Comparison of ENCODE assay signal across 27 cellular contexts in genomic region chr3:75048650-75049049, GRCh38.
A peak's percentile ranks its signal among the peaks of the same experiment; 100 is the strongest.
DNase-seq lines count a peak whose midpoint lies in the region; ATAC-seq, FAIRE-seq and TF ChIP-seq lines count a peak whose summit lies in the region.
"Had no signal": no experiment of that assay in that cellular context is flagged by ENCODE, and none has a peak within 500 bp of the region (broad histone marks: within the 10 kb centered on the region; RNA-seq: fewer than 3 reads in every experiment).

No MANE protein-coding gene starts in this region.

- TF ChIP-seq POLR2A in H1 (IDR thresholded peaks at IDR 0.05; ENCODE audit: control extremely low read depth in 1 of 2, low read depth in 2 of 2, low read length in 2 of 2) = no peak
- TF ChIP-seq POLR2A in upper lobe of left lung (IDR thresholded peaks at IDR 0.05) = no peak

- no peak overlapping the region for H3K4me2 ChIP-seq in H1 (ENCODE audit: insufficient read depth in 1 of 2, low read depth in 2 of 2, low read length in 2 of 2)

- H3K4me1 ChIP-seq in H1 (replicated peaks in 1 of 4; ENCODE audit: control insufficient read depth in 3 of 4, insufficient read depth in 4 of 4, low read length in 3 of 4) = peaks cover 0 to 8% (median 0%) of the 10 kb centered on the region in 4 experiments; a peak in 1 of 7 replicates
- no peaks in the 10 kb centered on the region for H3K4me1 ChIP-seq in mesodermal cell (ENCODE audit: control insufficient read depth, insufficient read depth, low read length, poor library complexity, severe bottlenecking)
- no peaks in the 10 kb centered on the region for H3K4me1 ChIP-seq in upper lobe of left lung
- H3K4me1 ChIP-seq: Peyer's patch, SJSA1, suprapubic skin had no signal

- peaks cover 0 to 1% (median 0%) of the 10 kb centered on the region in 4 experiments; a peak in 1 of 7 replicates for H3K27me3 ChIP-seq in H1 (replicated peaks in 1 of 4; ENCODE audit: control insufficient read depth in 3 of 4, extremely low read depth in 1 of 4, insufficient read depth in 3 of 4, low read length in 3 of 4)
- no peaks in the 10 kb centered on the region for H3K27me3 ChIP-seq in upper lobe of left lung
- H3K27me3 ChIP-seq: Peyer's patch, SJSA1, suprapubic skin had no signal

- ATAC-seq in upper lobe of left lung (ENCODE audit: low FRiP score in 2 of 2) (no peak), GM19324 (IDR thresholded peaks at IDR 0.05; ENCODE audit: low FRiP score, unreplicated experiment) (no peak)
- ATAC-seq: HCT116; left lobe of liver; naive thymus-derived CD4-positive, alpha-beta T cell; stimulated activated memory B cell treated with anti-CD40 and anti-IgM and Interleukin-4, amounts not matched to agents 10 μg/mL and 1 μg/mL and 100 μg/mL, for 72 hours had no signal

- 75% methylated on average over 3 of the region's 3 CpGs; no CpG with 5 or more reads in 1 of the 2 experiments for WGBS in H1 (ENCODE audit: extremely low coverage in 1 of 2, insufficient coverage in 1 of 2, insufficient read length in 1 of 2, insufficient replicate concordance in 2 of 2, low coverage in 1 of 2, low lambda C conversion rate in 2 of 2, missing lambda C conversion rate in 1 of 2), 2 experiments
- 87 to 93% methylated on average over 3 of the region's 3 CpGs for WGBS in mesodermal cell (ENCODE audit: insufficient coverage in 2 of 2), 2 experiments
- WGBS in upper lobe of left lung, 2 donors = 60 to 86% methylated on average over 3 of the region's 3 CpGs

- no peak overlapping the region for H3K23ac ChIP-seq in H1 (ENCODE audit: insufficient read length)

- H3K27ac ChIP-seq in H1 (ENCODE audit: low read depth, low read length) (no peak overlapping the region), mesodermal cell (ENCODE audit: low read depth, low read length, severe bottlenecking) (peak overlapping the region; percentile 65), upper lobe of left lung (no peak overlapping the region)
- H3K27ac ChIP-seq: Peyer's patch, SJSA1, suprapubic skin had no signal

- H2BK120ac ChIP-seq in H1 (replicated peaks; ENCODE audit: low read depth, low read length) = no peak overlapping the region

- H4K20me1 ChIP-seq in H1 (replicated peaks in 1 of 2; ENCODE audit: control insufficient read depth in 1 of 2, insufficient read depth in 2 of 2, low read length in 2 of 2) = no peaks in the 10 kb centered on the region

- no peak overlapping the region for H3K4ac ChIP-seq in H1 (replicated peaks; ENCODE audit: insufficient read length, low read depth, low read length)

- no peak overlapping the region for H3K14ac ChIP-seq in H1 (ENCODE audit: insufficient read length)

- DNase-seq in GDM1 (lab: John Stamatoyannopoulos, UW) (peak; percentile 21), NCI-H69 (lab: John Stamatoyannopoulos, UW) (peak; percentile 11), H1 (ENCODE audit: low read depth in 1 of 2, low spot score in 2 of 2) (no peak), upper lobe of left lung (no peak), NCI-H1694 (lab: John Stamatoyannopoulos, UW) (no peak), RKO (ENCODE audit: low spot score) (no peak)
- DNase-seq: ACHN; activated CD4-positive, alpha-beta T cell treated with anti-CD3 and anti-CD28 coated beads for 1 hour; activated gamma-delta T cell treated with Interleukin-2 at 50 U/mL for 16 hours; activated T-cell treated with anti-CD3 and anti-CD28 coated beads, Interleukin-2, amount 50 U/mL, for 1 hour; cortex of kidney; endodermal cell; naive thymus-derived CD4-positive, alpha-beta T cell; NCI-H1436 treated with DMSO at 0.1 percent for 48 hours; NCI-H2171 treated with DMSO at 0.1 percent for 48 hours; NCI-H524; Peyer's patch; stimulated activated CD4-positive, alpha-beta T cell treated with anti-CD3 and anti-CD28 coated beads, Interleukin-2, amount 100 ng/mL, for 48 hours; T-helper 1 cell had no signal

- no peak overlapping the region for H3K9ac ChIP-seq in H1 (replicated peaks in 1 of 4; ENCODE audit: extremely low read depth in 1 of 4, low read depth in 3 of 4, low read length in 3 of 4)

- no peak overlapping the region for H2BK15ac ChIP-seq in H1 (ENCODE audit: low read length)

- no peak overlapping the region for H4K91ac ChIP-seq in H1 (replicated peaks; ENCODE audit: insufficient read length, low read length)

- TF ChIP-seq EP300 in H1 (IDR thresholded peaks at IDR 0.05; ENCODE audit: borderline replicate concordance in 1 of 2, low read depth in 2 of 2, low read length in 2 of 2) (no peak), upper lobe of left lung (IDR thresholded peaks at IDR 0.05) (no peak)

- TF ChIP-seq CTCF in H1 (IDR thresholded peaks at IDR 0.05; ENCODE audit: control extremely low read depth in 1 of 3, insufficient read depth in 1 of 3, low read depth in 1 of 3, low read length in 3 of 3) (no peak), upper lobe of left lung (IDR thresholded peaks at IDR 0.05) (no peak)

- 0 out of 2 replicates have a peak overlapping the region, but pooled peaks have one; percentile 16 for H2AFZ ChIP-seq in H1 (ENCODE audit: low read length)

- H4K8ac ChIP-seq in H1 (ENCODE audit: extremely low read depth, insufficient read depth, low read length) = no peak overlapping the region

- H3K18ac ChIP-seq in H1 (ENCODE audit: extremely low read depth, low read length) = no peak overlapping the region

- CTCF ChIA-PET in H1 (lab: Charles Lee; ENCODE audit: partially characterized antibody) = interaction anchor here (1.0 kb wide), 1 partner anchor 112 kb away, joined by 3 read pairs; no protein-coding TSS in a partner anchor

- FAIRE-seq in H1 (lab: Jason Lieb, UNC) = no peak
- FAIRE-seq: TTC549 had no signal

- H3K36me3 ChIP-seq in H1 (ENCODE audit: control insufficient read depth in 2 of 4, insufficient read depth in 4 of 4, low read length in 3 of 4) = no peaks in the 10 kb centered on the region
- no peaks in the 10 kb centered on the region for H3K36me3 ChIP-seq in mesodermal cell (ENCODE audit: control insufficient read depth, insufficient read depth, low read length)
- no peaks in the 10 kb centered on the region for H3K36me3 ChIP-seq in upper lobe of left lung
- H3K36me3 ChIP-seq: Peyer's patch, SJSA1, suprapubic skin had no signal

- TF ChIP-seq RAD21 in H1 (IDR thresholded peaks at IDR 0.05 in 1 of 2, conservative IDR thresholded peaks at IDR 0.05 in 1 of 2; ENCODE audit: low read depth in 2 of 2, low read length in 2 of 2) = no peak

- H3K79me2 ChIP-seq in H1 (ENCODE audit: control insufficient read depth in 1 of 2, insufficient read depth in 2 of 2, low read length in 2 of 2) = no peaks in the 10 kb centered on the region

- H2BK20ac ChIP-seq in H1 (ENCODE audit: low read length) = no peak overlapping the region

- no peaks in the 10 kb centered on the region for H3K23me2 ChIP-seq in H1 (ENCODE audit: low read depth, low read length)

- no peak overlapping the region for H3K4me3 ChIP-seq in H1 (ENCODE audit: extremely low read depth in 1 of 4, insufficient read depth in 2 of 4, low read depth in 3 of 4, low read length in 4 of 4)
- no peak overlapping the region for H3K4me3 ChIP-seq in mesodermal cell (ENCODE audit: extremely low read depth, insufficient read depth, low read length, poor library complexity, severe bottlenecking)
- H3K4me3 ChIP-seq in upper lobe of left lung = no peak overlapping the region
- H3K4me3 ChIP-seq: Peyer's patch, SJSA1, suprapubic skin had no signal

- H2BK12ac ChIP-seq in H1 (ENCODE audit: low read depth, low read length) = no peak overlapping the region

- no peak overlapping the region for H2BK5ac ChIP-seq in H1 (ENCODE audit: low read depth, low read length)

- H2AK5ac ChIP-seq in H1 (ENCODE audit: low read depth, low read length) = no peak overlapping the region

- POLR2A ChIA-PET in H1 (lab: Charles Lee; ENCODE audit: partially characterized antibody) = no interaction called here

- H3K56ac ChIP-seq in H1 (replicated peaks; ENCODE audit: insufficient read length, low read depth, low read length) = no peak overlapping the region

- no peaks in the 10 kb centered on the region for H3K9me3 ChIP-seq in H1 (ENCODE audit: insufficient read depth in 2 of 2, low read depth in 1 of 2, low read length in 1 of 2)
- H3K9me3 ChIP-seq in mesodermal cell (ENCODE audit: control insufficient read depth, low read length) = peaks cover 16% of the 10 kb centered on the region
- no peaks in the 10 kb centered on the region for H3K9me3 ChIP-seq in upper lobe of left lung
- H3K9me3 ChIP-seq: Peyer's patch, SJSA1, suprapubic skin had no signal

- H4K5ac ChIP-seq in H1 (ENCODE audit: insufficient read length, low read depth, low read length) = no peak overlapping the region

- no peaks in the 10 kb centered on the region for H3K79me1 ChIP-seq in H1 (ENCODE audit: low read depth, low read length)

TF ChIP-seq in H1, 55 proteins besides CTCF, POLR2A, EP300 and RAD21:
- no peak for TF ChIP-seq ASH2L (IDR thresholded peaks at IDR 0.05; ENCODE audit: low read length)
- TF ChIP-seq TCF12 (IDR thresholded peaks at IDR 0.05; ENCODE audit: low read depth, low read length) = no peak
- no peak for TF ChIP-seq GABPA (IDR thresholded peaks at IDR 0.05; ENCODE audit: borderline replicate concordance, insufficient read depth, low read length)
- no peak for TF ChIP-seq SP2 (IDR thresholded peaks at IDR 0.05; ENCODE audit: low read length)
- TF ChIP-seq HDAC6 (IDR thresholded peaks at IDR 0.05; ENCODE audit: low read depth, low read length) = no peak
- no peak for TF ChIP-seq MAX (IDR thresholded peaks at IDR 0.05)
- no peak for TF ChIP-seq HDAC2 (IDR thresholded peaks at IDR 0.05; ENCODE audit: borderline replicate concordance in 1 of 2, low read depth in 2 of 2, low read length in 2 of 2)
- TF ChIP-seq BCL11A (IDR thresholded peaks at IDR 0.05; ENCODE audit: low read depth in 2 of 2, low read length in 2 of 2) = no peak
- TF ChIP-seq JUND (IDR thresholded peaks at IDR 0.05; ENCODE audit: low read length) = no peak
- TF ChIP-seq CBX8 (IDR thresholded peaks at IDR 0.05; ENCODE audit: borderline replicate concordance, low read depth, low read length) = no peak
- TF ChIP-seq POLR2AphosphoS5 (IDR thresholded peaks at IDR 0.05; ENCODE audit: low read depth, low read length) = no peak

Comparison
In these comparisons a context has a peak if more than half of its experiments do, and no peak if none do; other contexts are left out.
1. DNase-seq: peak in GDM1 (single experiment) and NCI-H69 (single experiment); none in H1 (0 of 2), upper lobe of left lung (0 of 2), NCI-H1694 (single experiment) and RKO (single experiment).